In the genomic region with DNA sequence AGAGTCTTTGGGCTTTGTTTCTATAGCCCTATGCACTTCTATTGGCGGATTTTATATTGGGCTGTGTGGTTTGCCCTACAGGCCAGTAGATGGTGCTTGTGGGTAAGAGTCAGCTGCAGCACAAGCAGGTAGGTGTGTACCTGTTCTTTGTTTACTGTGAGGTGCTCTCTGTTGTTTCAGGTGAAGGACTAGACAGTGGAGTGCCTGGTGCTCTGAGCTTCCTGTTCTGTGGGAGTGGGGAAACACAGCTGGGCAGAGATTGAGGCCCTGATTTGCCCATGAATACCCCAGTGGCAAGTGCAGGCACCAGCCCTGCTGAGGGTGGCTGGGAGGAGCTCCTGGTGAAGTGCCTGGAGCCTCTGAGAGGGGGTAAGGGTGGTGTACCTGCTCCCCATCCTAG, we compare ENCODE assay signal across 8 cellular contexts. TPM values are rescaled to one million over a fixed set of nuclear protein-coding genes. Genes with fewer than 3 reads are reported as not detected.
DNase-seq lines count a peak whose midpoint lies in the region; ATAC-seq and TF ChIP-seq lines count a peak whose summit lies in the region.

No MANE protein-coding gene starts in this region.

- TF ChIP-seq CTCF in cardiac muscle cell (IDR thresholded peaks at IDR 0.05; ENCODE audit: low read depth, low read length) (peak; percentile 49), brain microvascular endothelial cell (IDR thresholded peaks at IDR 0.05; ENCODE audit: low read depth, low read length, missing control alignments) (peak; percentile 66), mucosa of descending colon (IDR thresholded peaks at IDR 0.05) (no peak)

- H3K4me1 ChIP-seq in cardiac muscle cell (ENCODE audit: low read depth) (no peaks in the 10 kb centered on the region), mucosa of descending colon (ENCODE audit: low read depth) (no peaks in the 10 kb centered on the region)

- TF ChIP-seq EP300 in Ishikawa (IDR thresholded peaks at IDR 0.05; ENCODE audit: borderline replicate concordance) = no peak

- peak; percentile 86 for TF ChIP-seq RAD21 in Ishikawa (IDR thresholded peaks at IDR 0.05; ENCODE audit: low read depth)

- no peaks in the 10 kb centered on the region for H3K36me3 Mint-ChIP-seq in activated T-helper 2 cell treated with anti-CD3 and anti-CD28 coated beads, Interferon-gamma antibody, Interleukin-2, Interleukin-4, amounts not matched to agents 10 μg/mL and 5 μg/mL and 100 μg/mL, durations not matched to agents 14 hours and 24 hours and 36 hours (ENCODE audit: low read depth)

- H3K36me3 ChIP-seq in cardiac muscle cell (no peaks in the 10 kb centered on the region), brain microvascular endothelial cell (replicated peaks) (no peaks in the 10 kb centered on the region), mucosa of descending colon (ENCODE audit: low read depth) (no peaks in the 10 kb centered on the region)

- H3K9me3 ChIP-seq in cardiac muscle cell (ENCODE audit: low read depth) (no peaks in the 10 kb centered on the region), mucosa of descending colon (no peaks in the 10 kb centered on the region)

- intact Hi-C loops in cardiac septum (cut with DNase I) (no loop called here), mucosa of descending colon (cut with DNase I, micrococcal nuclease) (no loop called here)
- intact Hi-C loops in activated T-helper 2 cell treated with anti-CD3 and anti-CD28 coated beads, Interferon-gamma antibody, Interleukin-2, Interleukin-4, amounts not matched to agents 10 μg/mL and 5 μg/mL and 100 μg/mL, durations not matched to agents 14 hours and 24 hours and 36 hours (cut with micrococcal nuclease) = no loop called here

- peaks cover 6% of the 10 kb centered on the region for H3K4me1 Mint-ChIP-seq in activated T-helper 2 cell treated with anti-CD3 and anti-CD28 coated beads, Interferon-gamma antibody, Interleukin-2, Interleukin-4, amounts not matched to agents 10 μg/mL and 5 μg/mL and 100 μg/mL, durations not matched to agents 14 hours and 24 hours and 36 hours (ENCODE audit: low read depth)

- H3K4me3 ChIP-seq in cardiac muscle cell (no peak overlapping the region), brain microvascular endothelial cell (ENCODE audit: low read depth, low read length) (no peak overlapping the region), mucosa of descending colon (no peak overlapping the region)

- H3K27me3 ChIP-seq in cardiac muscle cell (peaks cover 3% of the 10 kb centered on the region), brain microvascular endothelial cell (replicated peaks) (no peaks in the 10 kb centered on the region)

- peak; percentile 95 for ATAC-seq in mucosa of descending colon

- H3K27ac ChIP-seq in cardiac muscle cell = no peak overlapping the region
- no peak overlapping the region for H3K27ac ChIP-seq in brain microvascular endothelial cell

- peaks cover 9% of the 10 kb centered on the region for H3K9me3 Mint-ChIP-seq in activated T-helper 2 cell treated with anti-CD3 and anti-CD28 coated beads, Interferon-gamma antibody, Interleukin-2, Interleukin-4, amounts not matched to agents 10 μg/mL and 5 μg/mL and 100 μg/mL, durations not matched to agents 14 hours and 24 hours and 36 hours

- no peak overlapping the region for H3K27ac Mint-ChIP-seq in activated T-helper 2 cell treated with anti-CD3 and anti-CD28 coated beads, Interferon-gamma antibody, Interleukin-2, Interleukin-4, amounts not matched to agents 10 μg/mL and 5 μg/mL and 100 μg/mL, durations not matched to agents 14 hours and 24 hours and 36 hours

- peaks cover 39% of the 10 kb centered on the region for H3K27me3 Mint-ChIP-seq in activated T-helper 2 cell treated with anti-CD3 and anti-CD28 coated beads, Interferon-gamma antibody, Interleukin-2, Interleukin-4, amounts not matched to agents 10 μg/mL and 5 μg/mL and 100 μg/mL, durations not matched to agents 14 hours and 24 hours and 36 hours (ENCODE audit: low read depth)

- no peak overlapping the region for H3K4me3 Mint-ChIP-seq in activated T-helper 2 cell treated with anti-CD3 and anti-CD28 coated beads, Interferon-gamma antibody, Interleukin-2, Interleukin-4, amounts not matched to agents 10 μg/mL and 5 μg/mL and 100 μg/mL, durations not matched to agents 14 hours and 24 hours and 36 hours (ENCODE audit: low read depth)

- in situ Hi-C loops in brain microvascular endothelial cell (cut with HindIII; ENCODE audit: low pct_ligation_motif_present, low sequenced_read_pairs) = no loop called here

- DNase-seq in cardiac muscle cell (ENCODE audit: low read depth in 1 of 2, low spot score in 1 of 2) (peak; percentile 30 to 40), cardiac septum (ENCODE audit: low spot score) (no peak), brain microvascular endothelial cell (no peak), mucosa of descending colon (peak in 2 of 3 donors; percentile 32 to 58), SW 1271 (lab: John Stamatoyannopoulos, UW) (no peak)
- DNase-seq in activated T-helper 2 cell treated with anti-CD3 and anti-CD28 coated beads, Interferon-gamma antibody, Interleukin-2, Interleukin-4, amounts not matched to agents 10 μg/mL and 5 μg/mL and 100 μg/mL, durations not matched to agents 14 hours and 24 hours and 36 hours (ENCODE audit: low spot score) = no peak
- DNase-seq in stimulated activated CD8-positive, alpha-beta memory T cell treated with anti-CD3 and anti-CD28 coated beads, Interleukin-4, amount 100 ng/mL, for 48 hours = no peak

TF ChIP-seq in Ishikawa, 13 proteins besides CTCF, POLR2A, EP300 and RAD21:
- TF ChIP-seq TCF12 (IDR thresholded peaks at IDR 0.05; ENCODE audit: low read depth) (no peak), ZBTB7A (IDR thresholded peaks at IDR 0.05; ENCODE audit: low read depth) (no peak), TAF1 (IDR thresholded peaks at IDR 0.05; ENCODE audit: low read depth) (no peak), FOXM1 (IDR thresholded peaks at IDR 0.05; ENCODE audit: borderline replicate concordance, low read depth) (no peak), NFIC (IDR thresholded peaks at IDR 0.05) (no peak), CREB1 (IDR thresholded peaks at IDR 0.05; ENCODE audit: low read depth) (no peak), TEAD4 (IDR thresholded peaks at IDR 0.05) (no peak), REST (IDR thresholded peaks at IDR 0.05; ENCODE audit: low read depth) (no peak), EGR1 (IDR thresholded peaks at IDR 0.05) (no peak), CEBPB (IDR thresholded peaks at IDR 0.05) (no peak), YY1 (IDR thresholded peaks at IDR 0.05; ENCODE audit: low read depth) (no peak)
- TF ChIP-seq, protein P1, sequence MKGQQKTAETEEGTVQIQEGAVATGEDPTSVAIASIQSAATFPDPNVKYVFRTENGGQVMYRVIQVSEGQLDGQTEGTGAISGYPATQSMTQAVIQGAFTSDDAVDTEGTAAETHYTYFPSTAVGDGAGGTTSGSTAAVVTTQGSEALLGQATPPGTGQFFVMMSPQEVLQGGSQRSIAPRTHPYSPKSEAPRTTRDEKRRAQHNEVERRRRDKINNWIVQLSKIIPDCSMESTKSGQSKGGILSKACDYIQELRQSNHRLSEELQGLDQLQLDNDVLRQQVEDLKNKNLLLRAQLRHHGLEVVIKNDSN (IDR thresholded peaks at IDR 0.05) = no peak
- TF ChIP-seq, protein P2, sequence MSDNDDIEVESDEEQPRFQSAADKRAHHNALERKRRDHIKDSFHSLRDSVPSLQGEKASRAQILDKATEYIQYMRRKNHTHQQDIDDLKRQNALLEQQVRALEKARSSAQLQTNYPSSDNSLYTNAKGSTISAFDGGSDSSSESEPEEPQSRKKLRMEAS (IDR thresholded peaks at IDR 0.05) = no peak

RNA-seq across cellular contexts. Expression of gene UCP1, which starts 26.3 kb away (rescaled TPM):
- total RNA-seq in cardiac muscle cell (0.21 TPM in 1 of 2 replicates, not detected in the other), cardiac septum (not detected), mucosa of descending colon (not detected)
- 0.11 and 0.12 TPM in 2 replicates for polyA plus RNA-seq in cardiac muscle cell
- total RNA-seq in activated T-helper 2 cell treated with anti-CD3 and anti-CD28 coated beads, Interferon-gamma antibody, Interleukin-2, Interleukin-4, amounts not matched to agents 10 μg/mL and 5 μg/mL and 100 μg/mL, durations not matched to agents 14 hours and 24 hours and 36 hours = not detected in 2 replicates

Comparison
In these comparisons a context has a peak if more than half of its experiments do, and no peak if none do; other contexts are left out.
1. DNase-seq: peak in cardiac muscle cell (2 of 2) and mucosa of descending colon (2 of 3); none in cardiac septum (single experiment), brain microvascular endothelial cell (single experiment), activated T-helper 2 cell treated with anti-CD3 and anti-CD28 coated beads, Interferon-gamma antibody, Interleukin-2, Interleukin-4, amounts not matched to agents 10 μg/mL and 5 μg/mL and 100 μg/mL, durations not matched to agents 14 hours and 24 hours and 36 hours (single experiment), stimulated activated CD8-positive, alpha-beta memory T cell treated with anti-CD3 and anti-CD28 coated beads, Interleukin-4, amount 100 ng/mL, for 48 hours (single experiment) and SW 1271 (0 of 2).